Comparison of ENCODE assay signal across 21 cellular contexts in the genomic region with DNA sequence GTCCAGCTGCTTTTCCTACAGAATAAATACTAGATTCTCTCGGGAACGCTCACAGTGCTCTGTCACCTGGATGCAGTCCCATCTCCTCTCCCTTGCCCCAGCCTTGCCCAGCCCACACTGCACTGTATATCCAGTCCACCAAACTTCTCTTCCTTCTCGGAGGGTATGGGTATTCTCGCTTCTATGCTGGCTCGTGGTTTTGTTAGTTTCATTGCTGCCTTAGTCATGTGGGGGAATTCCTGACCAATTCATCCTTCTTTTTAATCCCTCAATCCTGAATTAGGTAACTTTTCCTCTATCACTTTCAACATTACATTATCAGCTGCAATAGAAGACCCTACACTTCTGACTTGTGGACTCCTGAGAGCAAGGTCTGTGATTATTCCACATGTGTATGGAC.
A peak's percentile ranks its signal among the peaks of the same experiment; 100 is the strongest.
DNase-seq lines count a peak whose midpoint lies in the region; ATAC-seq, FAIRE-seq and TF ChIP-seq lines count a peak whose summit lies in the region.
"Had no signal": no experiment of that assay in that cellular context is flagged by ENCODE, and none has a peak within 500 bp of the region (broad histone marks: within the 10 kb centered on the region; RNA-seq: fewer than 3 reads in every experiment).

No MANE protein-coding gene starts in this region.

- H3K4me1 ChIP-seq in GM12878 (ENCODE audit: control insufficient read depth, insufficient read depth, low read length): peaks cover 5% of the 10 kb centered on the region
- H3K4me1 ChIP-seq in heart left ventricle: no peaks in the 10 kb centered on the region
- H3K4me1 ChIP-seq: parathyroid adenoma had no signal

- TF ChIP-seq EP300 in GM12878 (IDR thresholded peaks at IDR 0.05; ENCODE audit: borderline replicate concordance in 1 of 2, control insufficient read depth in 1 of 2, low read depth in 2 of 2, low read length in 2 of 2): no peak

- H3K27me3 Mint-ChIP-seq in mesothelial cell of epicardium (ENCODE audit: low read depth): no peaks in the 10 kb centered on the region
- no peaks in the 10 kb centered on the region for H3K27me3 Mint-ChIP-seq in naive thymus-derived CD8-positive, alpha-beta T cell
- H3K27me3 Mint-ChIP-seq: activated CD4-positive, alpha-beta T cell treated with anti-CD3 and anti-CD28 coated beads for 36 hours; CD4-positive, alpha-beta T cell had no signal

- TF ChIP-seq POLR2A in GM12878 (IDR thresholded peaks at IDR 0.05; ENCODE audit: low read depth, low read length) (no peak), heart left ventricle (IDR thresholded peaks at IDR 0.05) (no peak)

- BruUV-seq in GM12878 (replicated peaks; lab: Mats Ljungman, UMichigan): no TSS peak

- no peak for TF ChIP-seq CTCF in GM12878 (IDR thresholded peaks at IDR 0.05 in 2 of 3, conservative IDR thresholded peaks at IDR 0.05 in 1 of 3; ENCODE audit: control insufficient read depth in 2 of 3, extremely low read depth in 1 of 3, insufficient read depth in 1 of 3, low read depth in 3 of 3, low read length in 3 of 3)
- TF ChIP-seq CTCF in mesothelial cell of epicardium (IDR thresholded peaks at IDR 0.05; ENCODE audit: unreplicated experiment): no peak
- no peak for TF ChIP-seq CTCF in heart left ventricle (IDR thresholded peaks at IDR 0.05)

- TF ChIP-seq RAD21 in GM12878 (IDR thresholded peaks at IDR 0.05; ENCODE audit: insufficient read depth, low read depth, low read length): no peak

- in situ Hi-C loops in GM12878 (cut with MboI): no loop called here

- no peaks in the 10 kb centered on the region for H3K79me2 ChIP-seq in GM12878 (ENCODE audit: control insufficient read depth, insufficient read depth, low read length)
- H3K79me2 ChIP-seq: parathyroid adenoma had no signal

- WGBS in GM12878 (ENCODE audit: insufficient coverage, insufficient replicate concordance, low lambda C conversion rate, missing lambda C conversion rate): 41% methylated on average over 5 of the region's 5 CpGs
- WGBS in heart left ventricle, 4 donors: 92 to 95% (median 94%) methylated on average over 5 of the region's 5 CpGs

- H3K36me3 Mint-ChIP-seq in mesothelial cell of epicardium: peaks cover 4% of the 10 kb centered on the region
- peaks cover 6 to 22% (median 13%) of the 10 kb centered on the region in 3 donors for H3K36me3 Mint-ChIP-seq in naive thymus-derived CD8-positive, alpha-beta T cell
- H3K36me3 Mint-ChIP-seq: natural killer cell had no signal

- H3K4me3 ChIP-seq in MG63: no peak overlapping the region
- H3K4me3 ChIP-seq in GM12878: no peak overlapping the region
- H3K4me3 ChIP-seq in heart left ventricle: no peak overlapping the region
- H3K4me3 ChIP-seq: thoracic aorta had no signal

- H3K27ac Mint-ChIP-seq in mesothelial cell of epicardium: peak overlapping the region; percentile 87
- H3K27ac Mint-ChIP-seq in naive thymus-derived CD8-positive, alpha-beta T cell: no peak overlapping the region
- H3K27ac Mint-ChIP-seq: activated CD4-positive, alpha-beta T cell treated with anti-CD3 and anti-CD28 coated beads for 36 hours; activated naive CD4-positive, alpha-beta T cell treated with anti-CD3 and anti-CD28 coated beads, Interleukin-2, amount 50 U/mL, for 72 hours; CD4-positive, alpha-beta T cell; natural killer cell had no signal

- peaks cover 23% of the 10 kb centered on the region for H3K4me1 Mint-ChIP-seq in mesothelial cell of epicardium
- peaks cover 0 to 13% (median 5%) of the 10 kb centered on the region in 4 donors for H3K4me1 Mint-ChIP-seq in naive thymus-derived CD8-positive, alpha-beta T cell

- no peak overlapping the region for H3K4me3 Mint-ChIP-seq in mesothelial cell of epicardium
- H3K4me3 Mint-ChIP-seq in naive thymus-derived CD8-positive, alpha-beta T cell: no peak overlapping the region
- H3K4me3 Mint-ChIP-seq: activated CD4-positive, alpha-beta T cell treated with anti-CD3 and anti-CD28 coated beads for 36 hours; CD4-positive, alpha-beta T cell; natural killer cell had no signal

- RAD21 ChIA-PET in GM12878 (lab: Charles Lee; ENCODE audit: unreplicated experiment): interaction anchor here (1.2 kb wide), 1 partner anchor 46 kb away, joined by 3 read pairs; no protein-coding TSS in a partner anchor

- no peak overlapping the region for H3K27ac ChIP-seq in GM12878 (ENCODE audit: control insufficient read depth, insufficient read depth)
- no peak overlapping the region for H3K27ac ChIP-seq in heart left ventricle
- H3K27ac ChIP-seq: parathyroid adenoma, RWPE1, thoracic aorta had no signal

- H3K9me3 ChIP-seq in MG63 (no peaks in the 10 kb centered on the region), GM12878 (replicated peaks; ENCODE audit: control insufficient read depth, insufficient read depth, low read length) (no peaks in the 10 kb centered on the region), heart left ventricle (peaks cover 0 to 4% (median 0%) of the 10 kb centered on the region in 12 donors)
- H3K9me3 ChIP-seq: thoracic aorta had no signal

- no peak overlapping the region for H3K4me2 ChIP-seq in GM12878 (ENCODE audit: control insufficient read depth, insufficient read depth)

- DNase-seq in EL (peak; percentile 61), MG63 (peak; percentile 42), GM12878 (ENCODE audit: low read depth, low spot score) (no peak), mesothelial cell of epicardium (ENCODE audit: low spot score in 2 of 2, unreplicated experiment in 2 of 2) (no peak), heart left ventricle (no peak)
- no peak for DNase-seq in naive thymus-derived CD8-positive, alpha-beta T cell
- DNase-seq in activated naive CD4-positive, alpha-beta T cell treated with anti-CD3 and anti-CD28 coated beads, Interleukin-2, amount 50 U/mL, for 16 hours: no peak
- DNase-seq: activated CD4-positive, alpha-beta T cell treated with anti-CD3 and anti-CD28 coated beads for 36 hours; CD4-positive, alpha-beta T cell; cortex of kidney; natural killer cell; NCI-H1105 treated with DMSO at 0.1 percent for 48 hours; NCI-H510A had no signal

- FAIRE-seq in GM12878 (lab: Jason Lieb, UNC): no peak
- FAIRE-seq: endometrium, H1, HTR-8/SVneo had no signal

- peaks cover 9% of the 10 kb centered on the region for H3K9me3 Mint-ChIP-seq in mesothelial cell of epicardium
- H3K9me3 Mint-ChIP-seq in naive thymus-derived CD8-positive, alpha-beta T cell: peaks cover 0 to 5% (median 0%) of the 10 kb centered on the region in 9 donors
- H3K9me3 Mint-ChIP-seq: activated naive CD4-positive, alpha-beta T cell treated with anti-CD3 and anti-CD28 coated beads, Interleukin-2, amount 50 U/mL, for 72 hours; CD4-positive, alpha-beta T cell; natural killer cell had no signal

- POLR2A ChIA-PET in GM12878 (lab: Charles Lee): interaction anchor here (0.6 kb wide), 1 partner anchor 10 kb away, joined by 3 read pairs; no protein-coding TSS in a partner anchor
- POLR2A ChIA-PET in naive thymus-derived CD8-positive, alpha-beta T cell (lab: Charles Lee): no interaction called here

- H2AFZ ChIP-seq in GM12878 (ENCODE audit: control insufficient read depth, low read depth, low read length): no peak overlapping the region
- H2AFZ ChIP-seq: parathyroid adenoma had no signal

- H4K20me1 ChIP-seq in GM12878 (ENCODE audit: control insufficient read depth, insufficient read depth): no peaks in the 10 kb centered on the region

- no peak overlapping the region for H3K9ac ChIP-seq in GM12878 (ENCODE audit: control insufficient read depth, insufficient read depth, low read length)
- H3K9ac ChIP-seq: parathyroid adenoma had no signal

- SMC1A ChIA-PET in GM12878 (lab: Charles Lee; ENCODE audit: uncharacterized antibody, unreplicated experiment): interaction anchor here (0.6 to 0.7 kb wide), 2 partner anchors 111 to 398 kb away, joined by 3 read pairs; no protein-coding TSS in a partner anchor

- no peaks in the 10 kb centered on the region for H3K27me3 ChIP-seq in MG63
- no peaks in the 10 kb centered on the region for H3K27me3 ChIP-seq in GM12878 (replicated peaks in 1 of 2; ENCODE audit: control insufficient read depth in 2 of 2, insufficient read depth in 2 of 2, low read length in 1 of 2)
- no peaks in the 10 kb centered on the region for H3K27me3 ChIP-seq in heart left ventricle

- CTCF ChIA-PET in GM12878 (lab: Yijun Ruan, JAX): interaction anchor here (0.6 kb wide), 1 partner anchor 1014 kb away, joined by 3 read pairs; no protein-coding TSS in a partner anchor

- ATAC-seq in GM12878 (peak; percentile 64), heart left ventricle (no peak)
- ATAC-seq in naive thymus-derived CD8-positive, alpha-beta T cell: no peak
- ATAC-seq: activated CD4-positive, alpha-beta T cell treated with anti-CD3 and anti-CD28 coated beads for 36 hours; natural killer cell; sciatic nerve had no signal

- intact Hi-C loops in GM12878 (cut with micrococcal nuclease; ENCODE audit: unreplicated experiment) (no loop called here), heart left ventricle (cut with DNase I) (no loop called here)

- H3K36me3 ChIP-seq in MG63: no peaks in the 10 kb centered on the region
- H3K36me3 ChIP-seq in GM12878 (ENCODE audit: control insufficient read depth in 2 of 2, insufficient read depth in 2 of 2, low read length in 1 of 2): no peaks in the 10 kb centered on the region; a peak in 1 of 4 replicates
- no peaks in the 10 kb centered on the region for H3K36me3 ChIP-seq in heart left ventricle
- H3K36me3 ChIP-seq: thoracic aorta had no signal

TF ChIP-seq in GM12878, 131 proteins besides CTCF, POLR2A, EP300 and RAD21:
- TF ChIP-seq IKZF2 (IDR thresholded peaks at IDR 0.05): peak in 1 of 2 experiments; percentile 22; a peak in 1 of 4 replicates
- TF ChIP-seq ETV6 (conservative IDR thresholded peaks at IDR 0.05 in 1 of 2, IDR thresholded peaks at IDR 0.05 in 1 of 2; ENCODE audit: borderline replicate concordance in 1 of 2, low read depth in 1 of 2): no peak
- TF ChIP-seq RUNX3 (IDR thresholded peaks at IDR 0.05; ENCODE audit: low read length): peak; percentile 22; the same call in 1 of the 2 replicates
- no peak for TF ChIP-seq TCF7 (IDR thresholded peaks at IDR 0.05; ENCODE audit: borderline replicate concordance)
TF ChIP-seq in GM12878: peak in this region for 2.

Comparison
In these comparisons a context has a peak if more than half of its experiments do, and no peak if none do; other contexts are left out.
1. DNase-seq: peak in EL (single experiment) and MG63 (single experiment); none in GM12878 (single experiment), mesothelial cell of epicardium (0 of 2), naive thymus-derived CD8-positive, alpha-beta T cell (0 of 10), heart left ventricle (0 of 5) and activated naive CD4-positive, alpha-beta T cell treated with anti-CD3 and anti-CD28 coated beads, Interleukin-2, amount 50 U/mL, for 16 hours (single experiment).